ENCODE assay signal across 9 cellular contexts in the genomic region with DNA sequence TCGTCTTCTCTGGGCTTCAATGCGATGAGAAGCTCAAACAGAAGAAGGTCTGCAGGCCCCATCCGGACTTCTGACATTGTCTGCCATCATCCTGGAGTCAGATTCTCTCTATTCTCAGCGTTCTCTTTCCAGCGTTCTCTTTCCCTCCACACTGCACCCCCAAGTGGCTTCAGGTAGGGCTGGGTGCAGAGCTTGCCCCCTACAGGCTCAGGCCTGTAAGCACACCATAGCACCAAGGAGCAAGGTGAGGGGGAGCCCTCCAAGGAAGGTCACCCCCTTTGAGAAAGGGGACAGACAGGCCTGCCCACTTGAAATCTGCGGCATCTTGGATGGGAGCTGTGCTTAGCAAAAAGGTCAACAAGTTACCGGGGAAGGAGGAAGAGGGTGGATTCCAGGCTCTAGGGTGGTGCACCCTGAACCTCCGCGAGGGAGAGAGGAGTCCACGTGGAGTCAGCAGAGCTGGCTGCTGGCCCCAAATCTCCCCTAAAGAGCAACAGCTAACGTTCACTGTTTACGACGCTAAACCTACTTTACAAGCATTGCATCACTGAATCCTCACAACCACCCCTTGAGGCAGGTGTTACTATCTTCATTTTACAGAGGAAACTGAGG. TPM values are rescaled to one million over a fixed set of nuclear protein-coding genes. Genes with fewer than 3 reads are reported as not detected.
DNase-seq lines count a peak whose midpoint lies in the region; ATAC-seq and TF ChIP-seq lines count a peak whose summit lies in the region.
"Had no signal": no experiment of that assay in that cellular context is flagged by ENCODE, and none has a peak within 500 bp of the region (broad histone marks: within the 10 kb centered on the region; RNA-seq: fewer than 3 reads in every experiment).

No MANE protein-coding gene starts in this region.

- POLR2A ChIA-PET in Caco-2 (lab: Charles Lee), result no interaction called here

- H3K4me1 Mint-ChIP-seq in Caco-2 (ENCODE audit: low read depth, unreplicated experiment) (no peaks in the 10 kb centered on the region), nephron (no peaks in the 10 kb centered on the region)

- peak; percentile 57 for ATAC-seq in GM21576 (IDR thresholded peaks at IDR 0.05; ENCODE audit: unreplicated experiment)
- ATAC-seq in GM19324 (IDR thresholded peaks at IDR 0.05; ENCODE audit: low FRiP score, unreplicated experiment), result no peak
- ATAC-seq in GM21526 (IDR thresholded peaks at IDR 0.05; ENCODE audit: low FRiP score, unreplicated experiment), result no peak

- BruUV-seq in Caco-2 (replicated peaks; lab: Mats Ljungman, UMichigan), result no TSS peak

- intact Hi-C loops in Caco-2 (cut with micrococcal nuclease; ENCODE audit: unreplicated experiment), result loop anchor here (1.0 kb wide), 2 partner anchors 46 to 117 kb away; no protein-coding TSS in a partner anchor
- intact Hi-C loops in dorsolateral prefrontal cortex (cut with DNase I), result loop anchor here in 1 of 2 donors (2.0 kb wide), 1 partner anchor 117 kb away; no protein-coding TSS in a partner anchor

- H3K9me3 ChIP-seq in Caco-2, result no peaks in the 10 kb centered on the region

- peaks cover 14% of the 10 kb centered on the region for H3K36me3 ChIP-seq in Caco-2 (ENCODE audit: control insufficient read depth, insufficient read depth, low read length)

- peaks cover 48% of the 10 kb centered on the region for H3K36me3 Mint-ChIP-seq in Caco-2 (ENCODE audit: insufficient read depth, unreplicated experiment)
- H3K36me3 Mint-ChIP-seq in nephron (ENCODE audit: low read depth), result peaks cover 52% of the 10 kb centered on the region

- H3K27me3 Mint-ChIP-seq in Caco-2 (ENCODE audit: insufficient read depth, unreplicated experiment), result no peaks in the 10 kb centered on the region
- no peaks in the 10 kb centered on the region for H3K27me3 Mint-ChIP-seq in nephron (ENCODE audit: low read depth)
- H3K27me3 Mint-ChIP-seq: IgD-negative memory B cell had no signal

- H3K4me3 ChIP-seq in Caco-2 (ENCODE audit: low read depth, low read length), result no peak overlapping the region
- H3K4me3 ChIP-seq in dorsolateral prefrontal cortex, result no peak overlapping the region

- H3K27ac Mint-ChIP-seq in Caco-2 (ENCODE audit: unreplicated experiment) (no peak overlapping the region), nephron (no peak overlapping the region)

- CTCF ChIA-PET in Caco-2 (lab: Charles Lee), result interaction anchor here (1.0 to 2.6 kb wide), 5 partner anchors 10 to 117 kb away, joined by 4 to 16 read pairs (median 12); no protein-coding TSS in a partner anchor

- H3K27me3 ChIP-seq in Caco-2 (replicated peaks; ENCODE audit: control insufficient read depth, insufficient read depth, low read length), result no peaks in the 10 kb centered on the region
- H3K27me3 ChIP-seq in dorsolateral prefrontal cortex, result no peaks in the 10 kb centered on the region

- H3K27ac ChIP-seq in dorsolateral prefrontal cortex, result no peak overlapping the region

- H3K9me3 Mint-ChIP-seq in Caco-2 (ENCODE audit: unreplicated experiment) (no peaks in the 10 kb centered on the region), nephron (no peaks in the 10 kb centered on the region)
- H3K9me3 Mint-ChIP-seq: IgD-negative memory B cell had no signal

- H3K4me3 Mint-ChIP-seq in Caco-2 (ENCODE audit: unreplicated experiment) (no peak overlapping the region), nephron (no peak overlapping the region)

- TF ChIP-seq CTCF in Caco-2 (IDR thresholded peaks at IDR 0.05; ENCODE audit: insufficient read depth in 1 of 2, low read depth in 1 of 2, low read length in 1 of 2, severe bottlenecking in 1 of 2, unreplicated experiment in 1 of 2) (peak; percentile 72 to 88), dorsolateral prefrontal cortex (IDR thresholded peaks at IDR 0.05 in 54 of 56, conservative IDR thresholded peaks at IDR 0.05 in 2 of 56; ENCODE audit: low read depth in 1 of 56, partially characterized antibody in 56 of 56) (peak; percentile 27 to 78 (median 66)), nephron (IDR thresholded peaks at IDR 0.05; ENCODE audit: unreplicated experiment in 3 of 3) (peak; percentile 55 to 70 (median 62))

- DNase-seq in Caco-2 (peak in 1 of 2 experiments; percentile 36), RKO (ENCODE audit: low spot score) (peak; percentile 34), dorsolateral prefrontal cortex (no peak), SIG-M5 (lab: John Stamatoyannopoulos, UW) (no peak)

- no peaks in the 10 kb centered on the region for H3K4me1 ChIP-seq in Caco-2

RNA-seq across cellular contexts. Expression of gene GPX3, which starts 27.5 kb away (rescaled TPM):
- total RNA-seq in Caco-2 (2022), result 80.6 and 86.6 TPM in 2 replicates
- 100 to 1,000 TPM in 5 of 120 experiments, 10 to 100 TPM in 115; 15.1 to 151 (median 46.9) TPM for total RNA-seq in dorsolateral prefrontal cortex

RNA-seq across cellular contexts. Expression of gene TNIP1, which starts 32.9 kb away (rescaled TPM):
- 62.7 and 65.7 TPM in 2 replicates for total RNA-seq in Caco-2 (2022)
- 10 to 100 TPM; 39.3 to 76.8 (median 57.4) TPM for total RNA-seq in dorsolateral prefrontal cortex
